Comparison of ENCODE assay signal across 27 cellular contexts in the genomic region with DNA sequence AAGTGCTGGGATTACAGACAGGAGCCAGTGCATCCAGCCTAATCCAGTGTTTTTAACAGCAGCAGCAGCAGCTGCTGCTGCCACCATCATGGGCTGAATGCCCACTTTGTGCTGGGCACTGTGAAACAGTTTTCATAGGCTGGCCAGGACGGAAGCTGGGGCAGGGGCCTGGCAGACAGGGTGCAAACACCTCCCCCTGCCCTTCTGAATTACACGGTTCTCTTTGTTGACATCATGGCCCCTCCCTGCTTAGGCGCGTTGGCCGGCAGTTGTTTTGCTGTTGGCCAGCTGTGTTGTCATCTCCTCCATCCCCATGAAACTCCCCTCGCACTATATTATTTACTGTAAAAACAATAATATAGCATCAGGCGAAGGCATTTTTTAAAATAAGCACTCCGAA. TPM values are rescaled to one million over a fixed set of nuclear protein-coding genes. Genes with fewer than 3 reads are reported as not detected.
DNase-seq lines count a peak whose midpoint lies in the region; TF ChIP-seq lines count a peak whose summit lies in the region.
"Had no signal": no experiment of that assay in that cellular context is flagged by ENCODE, and none has a peak within 500 bp of the region (broad histone marks: within the 10 kb centered on the region; RNA-seq: fewer than 3 reads in every experiment).

No MANE protein-coding gene starts in this region.

- H3K4me3 ChIP-seq in SJCRH30 = no peak overlapping the region
- H3K4me3 ChIP-seq: heart left ventricle, SK-N-MC, smooth muscle cell had no signal

- peaks cover 7% of the 10 kb centered on the region for H3K36me3 Mint-ChIP-seq in nephron (ENCODE audit: low read depth)
- H3K36me3 Mint-ChIP-seq: activated CD4-positive, alpha-beta memory T cell treated with anti-CD3 and anti-CD28 coated beads for 36 hours; activated naive CD8-positive, alpha-beta T cell treated with anti-CD3 and anti-CD28 coated beads, Interleukin-2, amount 10 ng/mL, durations not matched to agents 7 days and 5 days; memory B cell had no signal

- H3K27me3 ChIP-seq in SJCRH30 = no peaks in the 10 kb centered on the region
- H3K27me3 ChIP-seq: heart left ventricle had no signal

- peak overlapping the region; percentile 65 for H3K27ac ChIP-seq in SJCRH30
- H3K27ac ChIP-seq: C4-2B, heart left ventricle, RWPE1, SK-N-MC had no signal

- no peaks in the 10 kb centered on the region; the same call in 1 of the 2 replicates for H3K9me3 ChIP-seq in SJCRH30 (replicated peaks)
- H3K9me3 ChIP-seq: heart left ventricle had no signal

- in situ Hi-C loops in KBM-7 (cut with MboI; ENCODE audit: low pct_unique_long_range_greater_than_20kb, low sequenced_read_pairs) = no loop called here

- H3K36me3 ChIP-seq in SJCRH30 = no peaks in the 10 kb centered on the region
- H3K36me3 ChIP-seq: heart left ventricle had no signal

- intact Hi-C loops in head of caudate nucleus (cut with DNase I) = no loop called here

- DNase-seq in SJCRH30 = peak; percentile 89 to 94
- peak in 41 of 42 donors; percentile 20 to 86 (median 66) for DNase-seq in head of caudate nucleus
- peak; percentile 78 for DNase-seq in superior temporal gyrus (ENCODE audit: extremely low spot score)
- no peak for DNase-seq in NCI-H446 (lab: John Stamatoyannopoulos, UW)
- DNase-seq in GDM1 (lab: John Stamatoyannopoulos, UW) = no peak
- no peak for DNase-seq in KBM-7
- DNase-seq: activated CD4-positive, alpha-beta memory T cell treated with anti-CD3 and anti-CD28 coated beads for 36 hours; activated CD8-positive, alpha-beta memory T cell treated with anti-CD3 and anti-CD28 coated beads, Interleukin-2, amount 50 U/mL, for 48 hours; activated naive CD8-positive, alpha-beta T cell treated with anti-CD3 and anti-CD28 coated beads, Interleukin-2, amount 10 ng/mL, durations not matched to agents 7 days and 5 days; Calu3; DMS79 treated with DMSO at 0.1 percent for 48 hours; heart left ventricle; KG1; MM.1S; NCI-H1417 treated with DMSO at 0.1 percent for 48 hours; NCI-H2081; NCI-H345; NCI-H82; stimulated activated CD4-positive, alpha-beta T cell treated with anti-CD3 and anti-CD28 coated beads, Interleukin-2, amount 100 ng/mL, for 24 hours had no signal

- H3K4me1 ChIP-seq in SJCRH30 = peaks cover 53% of the 10 kb centered on the region

- peaks cover 3% of the 10 kb centered on the region for H3K27me3 Mint-ChIP-seq in nephron (ENCODE audit: low read depth)
- H3K27me3 Mint-ChIP-seq: type B pancreatic cell had no signal

- peaks cover 43% of the 10 kb centered on the region for H3K4me1 Mint-ChIP-seq in nephron
- H3K4me1 Mint-ChIP-seq: activated naive CD8-positive, alpha-beta T cell treated with anti-CD3 and anti-CD28 coated beads, Interleukin-2, amount 10 ng/mL, durations not matched to agents 7 days and 5 days; activated T-helper 17 cell treated with anti-CD3 and anti-CD28 coated beads, Interleukin-2, amount 50 U/mL, for 72 hours; memory B cell had no signal

- no peak overlapping the region for H3K4me3 Mint-ChIP-seq in nephron
- H3K4me3 Mint-ChIP-seq: activated CD4-positive, alpha-beta memory T cell treated with anti-CD3 and anti-CD28 coated beads for 36 hours; activated naive CD8-positive, alpha-beta T cell treated with anti-CD3 and anti-CD28 coated beads, Interleukin-2, amount 10 ng/mL, durations not matched to agents 7 days and 5 days; activated T-helper 17 cell treated with anti-CD3 and anti-CD28 coated beads, Interleukin-2, amount 50 U/mL, for 72 hours; memory B cell; type B pancreatic cell had no signal

- peak overlapping the region in 2 of 3 experiments; percentile 11 to 22 for H3K27ac Mint-ChIP-seq in nephron
- H3K27ac Mint-ChIP-seq: activated CD4-positive, alpha-beta memory T cell treated with anti-CD3 and anti-CD28 coated beads for 36 hours; activated naive CD8-positive, alpha-beta T cell treated with anti-CD3 and anti-CD28 coated beads, Interleukin-2, amount 10 ng/mL, durations not matched to agents 7 days and 5 days; activated T-helper 17 cell treated with anti-CD3 and anti-CD28 coated beads, Interleukin-2, amount 50 U/mL, for 72 hours; memory B cell; type B pancreatic cell had no signal

- TF ChIP-seq CTCF in nephron (IDR thresholded peaks at IDR 0.05; ENCODE audit: unreplicated experiment in 3 of 3) = no peak

- H3K9me3 Mint-ChIP-seq in nephron = peaks cover 2% of the 10 kb centered on the region
- H3K9me3 Mint-ChIP-seq: activated CD4-positive, alpha-beta memory T cell treated with anti-CD3 and anti-CD28 coated beads for 36 hours; activated naive CD8-positive, alpha-beta T cell treated with anti-CD3 and anti-CD28 coated beads, Interleukin-2, amount 10 ng/mL, durations not matched to agents 7 days and 5 days; activated T-helper 17 cell treated with anti-CD3 and anti-CD28 coated beads, Interleukin-2, amount 50 U/mL, for 72 hours; memory B cell; type B pancreatic cell had no signal

RNA-seq across cellular contexts. Expression of a gene that starts 33.0 kb away (rescaled TPM):
- 12.3 and 16.3 TPM in 2 replicates for total RNA-seq in SJCRH30 (2014; rRNA removed; shearing (Covaris generic))

RNA-seq across cellular contexts. Expression of a gene that starts 38.6 kb away (rescaled TPM):
- 18.9 and 25.4 TPM in 2 replicates for total RNA-seq in SJCRH30 (2014; rRNA removed; shearing (Covaris generic))

Comparison
In these comparisons a context has a peak if more than half of its experiments do, and no peak if none do; other contexts are left out.
1. DNase-seq: peak in SJCRH30 (2 of 2), head of caudate nucleus (41 of 42) and superior temporal gyrus (single experiment); none in NCI-H446 (0 of 2), GDM1 (single experiment) and KBM-7 (single experiment).